1 cellular context compared by ENCODE assay signal in genomic region chr3:65888980-65889706, GRCh38.
TF ChIP-seq lines count a peak whose summit lies in the region.

No MANE protein-coding gene starts in this region.

TF ChIP-seq in H1, 55 proteins besides CTCF, POLR2A, EP300 and RAD21 (continued from another document):
- no peak for TF ChIP-seq SIX5 (IDR thresholded peaks at IDR 0.05; ENCODE audit: low read depth, low read length)
- TF ChIP-seq JUN (IDR thresholded peaks at IDR 0.05; ENCODE audit: low read depth, low read length), result no peak
- TF ChIP-seq CHD1 (IDR thresholded peaks at IDR 0.05; ENCODE audit: low read depth, low read length), result no peak
- TF ChIP-seq CREB1 (IDR thresholded peaks at IDR 0.05), result no peak
